Comparison of ENCODE assay signal across 28 cellular contexts in genomic region chr5:61519728-61520277, GRCh38.
"Had no signal": no experiment of that assay in that cellular context is flagged by ENCODE, and none has a peak within 500 bp of the region (broad histone marks: within the 10 kb centered on the region; RNA-seq: fewer than 3 reads in every experiment).

No MANE protein-coding gene starts in this region.

- DNase-seq: activated CD4-positive, alpha-beta T cell treated with anti-CD3 and anti-CD28 coated beads for 36 hours; activated CD4-positive, alpha-beta T cell treated with anti-CD3 and anti-CD28 coated beads, Interleukin-2, amount 10 ng/mL, durations not matched to agents 7 days and 5 days; activated CD4-positive, alpha-beta T cell treated with anti-CD3 and anti-CD28 coated beads, Interleukin-2, amount 50 U/mL, for 48 hours; activated CD8-positive, alpha-beta T cell treated with anti-CD3 and anti-CD28 coated beads, Interleukin-2, amount 10 ng/mL, durations not matched to agents 7 days and 5 days; activated gamma-delta T cell treated with Interleukin-2 at 50 U/mL for 16 hours; activated naive CD4-positive, alpha-beta T cell treated with anti-CD3 and anti-CD28 coated beads for 36 hours; activated T-cell treated with anti-CD3 and anti-CD28 coated beads, Interleukin-2, amount 50 U/mL, for 24 hours; adrenal gland; anterior cingulate cortex; brain microvascular endothelial cell; Kasumi-1; KG1; MM.1S; MV-4-11; NCI-H1092; NCI-H1436 treated with DMSO at 0.1 percent for 48 hours; NCI-H1694 treated with DMSO at 0.1 percent for 48 hours; NCI-H2029; NCI-H345; NCI-H524 treated with DMSO at 0.1 percent for 48 hours; NCI-H748 treated with DMSO at 0.1 percent for 48 hours; NK-92 treated with Interleukin-12 subunit alpha and Interleukin-12 subunit beta, amount 100 ng/mL, for 24 hours; PC-3; Right ventricle myocardium superior; T1000 had no signal

- H3K4me1 Mint-ChIP-seq: activated CD4-positive, alpha-beta T cell treated with anti-CD3 and anti-CD28 coated beads for 36 hours; activated CD4-positive, alpha-beta T cell treated with anti-CD3 and anti-CD28 coated beads, Interleukin-2, amount 10 ng/mL, durations not matched to agents 7 days and 5 days had no signal

- ATAC-seq: activated CD4-positive, alpha-beta T cell treated with anti-CD3 and anti-CD28 coated beads for 36 hours; activated CD4-positive, CD25-positive, alpha-beta regulatory T cell treated with anti-CD3 and anti-CD28 coated beads, Interleukin-2, amount 50 U/mL, for 24 hours; activated CD8-positive, alpha-beta T cell treated with anti-CD3 and anti-CD28 coated beads, Interleukin-2, amount 10 ng/mL, durations not matched to agents 7 days and 5 days; activated naive CD4-positive, alpha-beta T cell treated with anti-CD3 and anti-CD28 coated beads, Interleukin-2, amount 50 U/mL, for 72 hours; PC-3 had no signal

- H3K4me3 Mint-ChIP-seq: activated CD4-positive, alpha-beta T cell treated with anti-CD3 and anti-CD28 coated beads for 36 hours; activated CD4-positive, alpha-beta T cell treated with anti-CD3 and anti-CD28 coated beads, Interleukin-2, amount 10 ng/mL, durations not matched to agents 7 days and 5 days; activated CD8-positive, alpha-beta T cell treated with anti-CD3 and anti-CD28 coated beads, Interleukin-2, amount 10 ng/mL, durations not matched to agents 7 days and 5 days; activated naive CD4-positive, alpha-beta T cell treated with anti-CD3 and anti-CD28 coated beads for 36 hours; activated T-cell treated with anti-CD3 and anti-CD28 coated beads, Interleukin-2, amount 50 U/mL, for 24 hours had no signal

- H3K27ac Mint-ChIP-seq: activated CD4-positive, alpha-beta T cell treated with anti-CD3 and anti-CD28 coated beads for 36 hours; activated CD4-positive, alpha-beta T cell treated with anti-CD3 and anti-CD28 coated beads, Interleukin-2, amount 10 ng/mL, durations not matched to agents 7 days and 5 days; activated CD8-positive, alpha-beta T cell treated with anti-CD3 and anti-CD28 coated beads, Interleukin-2, amount 10 ng/mL, durations not matched to agents 7 days and 5 days; activated naive CD4-positive, alpha-beta T cell treated with anti-CD3 and anti-CD28 coated beads for 36 hours; activated naive CD4-positive, alpha-beta T cell treated with anti-CD3 and anti-CD28 coated beads, Interleukin-2, amount 50 U/mL, for 72 hours; activated T-cell treated with anti-CD3 and anti-CD28 coated beads, Interleukin-2, amount 50 U/mL, for 24 hours had no signal

- H3K4me3 ChIP-seq: adrenal gland, SK-N-MC had no signal

- H3K27me3 Mint-ChIP-seq: activated CD4-positive, alpha-beta T cell treated with anti-CD3 and anti-CD28 coated beads for 36 hours; activated CD4-positive, alpha-beta T cell treated with anti-CD3 and anti-CD28 coated beads, Interleukin-2, amount 10 ng/mL, durations not matched to agents 7 days and 5 days; activated T-cell treated with anti-CD3 and anti-CD28 coated beads, Interleukin-2, amount 50 U/mL, for 24 hours had no signal
